In the genomic region with DNA sequence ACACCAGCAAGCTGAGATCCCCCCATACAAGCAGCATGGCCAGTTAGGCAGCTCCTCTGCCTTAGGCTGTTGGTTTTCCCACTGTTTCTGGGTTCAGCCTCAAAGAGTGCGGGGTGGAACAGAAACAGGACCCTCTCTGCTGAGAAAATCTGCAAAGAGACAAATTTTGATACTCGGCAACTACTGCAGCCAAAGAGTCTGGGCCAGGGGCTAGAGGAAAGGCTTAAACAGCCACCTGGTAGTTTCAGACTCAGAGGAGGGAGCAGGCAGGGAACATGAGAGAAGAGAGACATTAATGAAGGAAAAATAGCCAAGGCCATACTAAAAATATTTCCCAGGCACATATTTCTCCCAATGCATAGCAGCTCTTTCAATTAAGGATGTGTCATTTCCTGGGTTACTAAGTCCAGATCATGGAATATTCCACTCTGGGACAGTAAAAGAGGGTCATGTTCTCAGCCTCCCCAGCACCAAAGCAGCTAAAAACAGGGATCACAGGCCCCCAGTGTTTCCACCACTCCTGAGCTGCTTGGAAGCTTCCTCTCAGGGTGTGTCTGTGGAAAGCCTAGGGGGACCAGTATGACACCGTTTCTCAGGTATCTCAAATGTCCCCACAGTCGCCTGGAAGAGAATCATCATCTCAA, we compare ENCODE assay signal across 10 cellular contexts. TPM values are rescaled to one million over a fixed set of nuclear protein-coding genes. Genes with fewer than 3 reads are reported as not detected.
DNase-seq lines count a peak whose midpoint lies in the region; ATAC-seq and TF ChIP-seq lines count a peak whose summit lies in the region.
"Had no signal": no experiment of that assay in that cellular context is flagged by ENCODE, and none has a peak within 500 bp of the region (broad histone marks: within the 10 kb centered on the region; RNA-seq: fewer than 3 reads in every experiment).

No MANE protein-coding gene starts in this region.

- no peak overlapping the region for H3K4me3 Mint-ChIP-seq in MCF 10A (ENCODE audit: unreplicated experiment)

- POLR2A ChIA-PET in IMR-90 (lab: Charles Lee; ENCODE audit: unreplicated experiment) (no interaction called here), MCF 10A (lab: Yijun Ruan, JAX) (interaction anchor here (0.8 to 2.0 kb wide), 5 partner anchors 10 to 98 kb away, joined by 3 to 6 read pairs (median 3); no protein-coding TSS in a partner anchor)

- H2BK120ac ChIP-seq in IMR-90 (ENCODE audit: low read depth, low read length), result peak overlapping the region; percentile 93

- no peak for TF ChIP-seq RAD21 in IMR-90 (IDR thresholded peaks at IDR 0.05; ENCODE audit: low read length)

- peaks cover 67% of the 10 kb centered on the region for H3K36me3 Mint-ChIP-seq in MCF 10A (ENCODE audit: insufficient read depth, unreplicated experiment)

- no TSS peak for BruUV-seq in IMR-90 (replicated peaks; lab: Mats Ljungman, UMichigan)
- no TSS peak for BruUV-seq in MCF 10A (replicated peaks; lab: Mats Ljungman, UMichigan)

- H3K9ac ChIP-seq in IMR-90 (ENCODE audit: low read depth, low read length), result 0 out of 2 replicates have a peak overlapping the region, but pooled peaks have one; percentile 9

- peak overlapping the region; percentile 77 for H3K27ac Mint-ChIP-seq in MCF 10A (ENCODE audit: low read depth, unreplicated experiment)

- ATAC-seq in IMR-90 (ENCODE audit: low read depth), result peak; percentile 31
- ATAC-seq in left lung, result no peak
- no peak for ATAC-seq in GM18519 (IDR thresholded peaks at IDR 0.05; ENCODE audit: low FRiP score, unreplicated experiment)
- no peak for ATAC-seq in GM18907 (IDR thresholded peaks at IDR 0.05; ENCODE audit: unreplicated experiment)

- H4K8ac ChIP-seq in IMR-90 (ENCODE audit: low read depth in 2 of 2, low read length in 2 of 2), result peak overlapping the region; percentile 11 to 82; a peak in 3 of 4 replicates

- H3K4me3 ChIP-seq in IMR-90 (ENCODE audit: insufficient read depth, low read depth, low read length) (no peak overlapping the region), left lung (no peak overlapping the region), thyroid gland (replicated peaks in 1 of 3) (no peak overlapping the region), BE2C (ENCODE audit: low read depth, low read length) (no peak overlapping the region)

- H2BK15ac ChIP-seq in IMR-90 (ENCODE audit: low read depth, low read length), result peak overlapping the region; percentile 57; the same call in 2 of the 3 replicates

- peak overlapping the region; percentile 48 for H2AFZ ChIP-seq in IMR-90 (replicated peaks; ENCODE audit: low read length, poor library complexity)

- H3K4ac ChIP-seq in IMR-90 (ENCODE audit: low read depth, low read length), result peak overlapping the region; percentile 92

- peak overlapping the region; percentile 52; the same call in 1 of the 2 replicates for H3K4me2 ChIP-seq in IMR-90 (ENCODE audit: low read depth, low read length)

- H3K27ac ChIP-seq in IMR-90 (ENCODE audit: insufficient read depth, low read length) (peak overlapping the region; percentile 58), left lung (peak overlapping the region; percentile 53 to 84), thyroid gland (peak overlapping the region; percentile 62 to 84 (median 69))

- peak overlapping the region; percentile 83 for H3K18ac ChIP-seq in IMR-90 (ENCODE audit: low read depth, low read length)

- peaks cover 18% of the 10 kb centered on the region for H3K9me1 ChIP-seq in IMR-90 (ENCODE audit: insufficient read depth, low read length)

- H4K5ac ChIP-seq in IMR-90 (ENCODE audit: low read depth, low read length), result peak overlapping the region; percentile 65

- H3K79me1 ChIP-seq in IMR-90 (ENCODE audit: low read depth in 1 of 2, low read length in 2 of 2), result peaks cover 23 to 68% of the 10 kb centered on the region in 2 experiments

- H2BK20ac ChIP-seq in IMR-90 (ENCODE audit: low read depth, low read length), result peak overlapping the region; percentile 93

- H3K56ac ChIP-seq in IMR-90 (ENCODE audit: extremely low read depth, insufficient read depth, low read length), result peak overlapping the region; percentile 40; the same call in 1 of the 2 replicates

- no peaks in the 10 kb centered on the region for H3K27me3 Mint-ChIP-seq in MCF 10A (ENCODE audit: insufficient read depth, unreplicated experiment)

- DNase-seq in IMR-90 (peak; percentile 62), MCF 10A (ENCODE audit: unreplicated experiment) (no peak), left lung (no peak), thyroid gland (no peak), BE2C (no peak)
- no peak for DNase-seq in activated T-cell treated with anti-CD3 and anti-CD28 coated beads, Interleukin-2, amount 50 U/mL, for 48 hours
- DNase-seq: activated CD4-positive, CD25-positive, alpha-beta regulatory T cell treated with anti-CD3 and anti-CD28 coated beads, Interleukin-2, amount 50 U/mL, for 72 hours; NCI-H446 treated with DMSO at 0.1 percent for 48 hours had no signal

- H3K9me3 ChIP-seq in IMR-90 (ENCODE audit: control insufficient read depth, insufficient read depth, low read length), result peaks cover 4% of the 10 kb centered on the region; the same call in 1 of the 2 replicates
- no peaks in the 10 kb centered on the region for H3K9me3 ChIP-seq in left lung
- no peaks in the 10 kb centered on the region for H3K9me3 ChIP-seq in thyroid gland
- H3K9me3 ChIP-seq in BE2C, result no peaks in the 10 kb centered on the region

- peaks cover 18% of the 10 kb centered on the region for H3K4me1 ChIP-seq in IMR-90 (ENCODE audit: control insufficient read depth, insufficient read depth, low read length)
- peaks cover 11 to 40% of the 10 kb centered on the region in 2 donors for H3K4me1 ChIP-seq in left lung
- peaks cover 28 to 33% of the 10 kb centered on the region in 2 donors for H3K4me1 ChIP-seq in thyroid gland
- no peaks in the 10 kb centered on the region for H3K4me1 ChIP-seq in BE2C

- peak overlapping the region; percentile 93 for H3K23ac ChIP-seq in IMR-90 (ENCODE audit: low read depth, low read length)

- TF ChIP-seq CTCF in IMR-90 (conservative IDR thresholded peaks at IDR 0.05; ENCODE audit: low read depth, low read length), result no peak
- TF ChIP-seq CTCF in MCF 10A (IDR thresholded peaks at IDR 0.05; ENCODE audit: unreplicated experiment), result no peak
- no peak for TF ChIP-seq CTCF in left lung (IDR thresholded peaks at IDR 0.05)
- TF ChIP-seq CTCF in thyroid gland (IDR thresholded peaks at IDR 0.05), result no peak
- TF ChIP-seq CTCF in BE2C (IDR thresholded peaks at IDR 0.05; ENCODE audit: low read depth, low read length), result no peak

- H3K27me3 ChIP-seq in IMR-90 (ENCODE audit: control insufficient read depth, insufficient read depth, low read length) (no peaks in the 10 kb centered on the region), left lung (no peaks in the 10 kb centered on the region), thyroid gland (no peaks in the 10 kb centered on the region), BE2C (no peaks in the 10 kb centered on the region)

- dilution Hi-C loops in IMR-90 (cut with HindIII; ENCODE audit: low sequenced_read_pairs, unreplicated experiment), result no loop called here

- CTCF ChIA-PET in IMR-90 (lab: Yijun Ruan, JAX) (interaction anchor here (3.0 kb wide), 1 partner anchor 15 kb away, joined by 10 read pairs; no protein-coding TSS in a partner anchor), MCF 10A (lab: Yijun Ruan, JAX) (interaction anchor here (0.6 to 4.3 kb wide), 6 partner anchors 14 to 113 kb away, joined by 3 to 27 read pairs (median 7); no protein-coding TSS in a partner anchor)

- H2BK5ac ChIP-seq in IMR-90 (ENCODE audit: low read depth, low read length, poor library complexity, severe bottlenecking), result peak overlapping the region; percentile 85

- peaks cover 3% of the 10 kb centered on the region; the same call in 1 of the 2 replicates for H4K20me1 ChIP-seq in IMR-90 (ENCODE audit: insufficient read depth, low read length)

- peaks cover 28% of the 10 kb centered on the region for H3K4me1 Mint-ChIP-seq in MCF 10A (ENCODE audit: insufficient read depth, unreplicated experiment)

- peak overlapping the region; percentile 81 for H2AK5ac ChIP-seq in IMR-90 (ENCODE audit: low read depth, low read length)

- H3K36me3 ChIP-seq in IMR-90 (ENCODE audit: control insufficient read depth, insufficient read depth, low read length), result peaks cover 57% of the 10 kb centered on the region
- H3K36me3 ChIP-seq in left lung, result peaks cover 0 to 52% of the 10 kb centered on the region in 2 donors
- H3K36me3 ChIP-seq in thyroid gland, result peaks cover 22 to 30% of the 10 kb centered on the region in 2 donors
- no peaks in the 10 kb centered on the region for H3K36me3 ChIP-seq in BE2C

- in situ Hi-C loops in IMR-90 (cut with MboI; ENCODE audit: low sequenced_read_pairs), result no loop called here

- H4K91ac ChIP-seq in IMR-90 (ENCODE audit: insufficient read depth, low read depth, low read length), result peak overlapping the region; percentile 82

- H3K9me3 Mint-ChIP-seq in MCF 10A (ENCODE audit: unreplicated experiment), result no peaks in the 10 kb centered on the region

- H3K14ac ChIP-seq in IMR-90 (replicated peaks; ENCODE audit: low read depth, low read length), result peak overlapping the region; percentile 94

- TF ChIP-seq POLR2A in IMR-90 (IDR thresholded peaks at IDR 0.05; ENCODE audit: low read depth, low read length) (no peak), thyroid gland (IDR thresholded peaks at IDR 0.05) (no peak)

- H2AK9ac ChIP-seq in IMR-90 (replicated peaks; ENCODE audit: low read depth, low read length, poor library complexity), result peak overlapping the region; percentile 74

- intact Hi-C loops in IMR-90 (cut with micrococcal nuclease), result no loop called here
- intact Hi-C loops in MCF 10A (cut with micrococcal nuclease), result loop anchor here (5.0 kb wide), 1 partner anchor 46 kb away; no protein-coding TSS in a partner anchor
- intact Hi-C loops in left lung (cut with DNase I), result no loop called here
- intact Hi-C loops in thyroid gland (cut with DNase I), result no loop called here

- 75% methylated on average over 2 of the region's 4 CpGs; no CpG with 5 or more reads in 1 of the 2 experiments for WGBS in IMR-90 (ENCODE audit: extremely low coverage in 2 of 2, insufficient read length in 1 of 2), 2 experiments
- WGBS in thyroid gland, 2 donors, result 80 to 83% methylated on average over 4 of the region's 4 CpGs

TF ChIP-seq in IMR-90, 13 proteins besides CTCF, POLR2A, EP300 and RAD21 (continues in another document):
- TF ChIP-seq BHLHE40 (IDR thresholded peaks at IDR 0.05; ENCODE audit: low read depth, low read length), result no peak

RNA-seq across cellular contexts. Expression of gene PDLIM1, which starts 29.8 kb away (rescaled TPM):
- 27.5 and 30.1 TPM in 2 replicates for total RNA-seq in IMR-90 (2012; rRNA removed)
- 179 and 187 TPM in 2 replicates for polyA plus RNA-seq in IMR-90 (2012; rRNA removed)
- polyA plus RNA-seq in IMR-90 (2012; cell fraction: cytosol; rRNA removed), result 120 and 255 TPM in 2 replicates
- polyA plus RNA-seq in IMR-90 (2012; cell fraction: nucleus; rRNA removed; ENCODE audit: low replicate concordance), result 44.1 and 131 TPM in 2 replicates
- 74.6 and 98.1 TPM in 2 replicates for total RNA-seq in MCF 10A (2022)
- total RNA-seq in left lung, result 100 to 1,000 TPM; 176 to 268 TPM
- total RNA-seq in thyroid gland, result 100 to 1,000 TPM in 1 of 4 donors, 10 to 100 TPM in 3; 67.8 to 158 (median 90.7) TPM
- 0.74 TPM for polyA plus RNA-seq in BE2C (2012; ENCODE audit: insufficient read depth, insufficient read length, low read depth)
